1 cellular context compared by ENCODE assay signal in genomic region chr5:180519098-180519497, GRCh38.
TF ChIP-seq lines count a peak whose summit lies in the region.

No MANE protein-coding gene starts in this region.

TF ChIP-seq in K562, 482 proteins besides CTCF, POLR2A, EP300 and RAD21 (continued from another document):
- TF ChIP-seq, protein P1, sequence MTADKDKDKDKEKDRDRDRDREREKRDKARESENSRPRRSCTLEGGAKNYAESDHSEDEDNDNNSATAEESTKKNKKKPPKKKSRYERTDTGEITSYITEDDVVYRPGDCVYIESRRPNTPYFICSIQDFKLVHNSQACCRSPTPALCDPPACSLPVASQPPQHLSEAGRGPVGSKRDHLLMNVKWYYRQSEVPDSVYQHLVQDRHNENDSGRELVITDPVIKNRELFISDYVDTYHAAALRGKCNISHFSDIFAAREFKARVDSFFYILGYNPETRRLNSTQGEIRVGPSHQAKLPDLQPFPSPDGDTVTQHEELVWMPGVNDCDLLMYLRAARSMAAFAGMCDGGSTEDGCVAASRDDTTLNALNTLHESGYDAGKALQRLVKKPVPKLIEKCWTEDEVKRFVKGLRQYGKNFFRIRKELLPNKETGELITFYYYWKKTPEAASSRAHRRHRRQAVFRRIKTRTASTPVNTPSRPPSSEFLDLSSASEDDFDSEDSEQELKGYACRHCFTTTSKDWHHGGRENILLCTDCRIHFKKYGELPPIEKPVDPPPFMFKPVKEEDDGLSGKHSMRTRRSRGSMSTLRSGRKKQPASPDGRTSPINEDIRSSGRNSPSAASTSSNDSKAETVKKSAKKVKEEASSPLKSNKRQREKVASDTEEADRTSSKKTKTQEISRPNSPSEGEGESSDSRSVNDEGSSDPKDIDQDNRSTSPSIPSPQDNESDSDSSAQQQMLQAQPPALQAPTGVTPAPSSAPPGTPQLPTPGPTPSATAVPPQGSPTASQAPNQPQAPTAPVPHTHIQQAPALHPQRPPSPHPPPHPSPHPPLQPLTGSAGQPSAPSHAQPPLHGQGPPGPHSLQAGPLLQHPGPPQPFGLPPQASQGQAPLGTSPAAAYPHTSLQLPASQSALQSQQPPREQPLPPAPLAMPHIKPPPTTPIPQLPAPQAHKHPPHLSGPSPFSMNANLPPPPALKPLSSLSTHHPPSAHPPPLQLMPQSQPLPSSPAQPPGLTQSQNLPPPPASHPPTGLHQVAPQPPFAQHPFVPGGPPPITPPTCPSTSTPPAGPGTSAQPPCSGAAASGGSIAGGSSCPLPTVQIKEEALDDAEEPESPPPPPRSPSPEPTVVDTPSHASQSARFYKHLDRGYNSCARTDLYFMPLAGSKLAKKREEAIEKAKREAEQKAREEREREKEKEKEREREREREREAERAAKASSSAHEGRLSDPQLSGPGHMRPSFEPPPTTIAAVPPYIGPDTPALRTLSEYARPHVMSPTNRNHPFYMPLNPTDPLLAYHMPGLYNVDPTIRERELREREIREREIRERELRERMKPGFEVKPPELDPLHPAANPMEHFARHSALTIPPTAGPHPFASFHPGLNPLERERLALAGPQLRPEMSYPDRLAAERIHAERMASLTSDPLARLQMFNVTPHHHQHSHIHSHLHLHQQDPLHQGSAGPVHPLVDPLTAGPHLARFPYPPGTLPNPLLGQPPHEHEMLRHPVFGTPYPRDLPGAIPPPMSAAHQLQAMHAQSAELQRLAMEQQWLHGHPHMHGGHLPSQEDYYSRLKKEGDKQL (CRISPR knock-in tag; IDR thresholded peaks at IDR 0.05; ENCODE audit: borderline replicate concordance), result no peak
- no peak for TF ChIP-seq KAT7 (CRISPR knock-in tag; IDR thresholded peaks at IDR 0.05; ENCODE audit: borderline replicate concordance)
- no peak for TF ChIP-seq ZNF436 (CRISPR knock-in tag; IDR thresholded peaks at IDR 0.05)
- no peak for TF ChIP-seq NR4A1 (CRISPR knock-in tag; IDR thresholded peaks at IDR 0.05)
- peak; percentile 67; the same call in 1 of the 2 replicates for TF ChIP-seq NR4A1 (tag; IDR thresholded peaks at IDR 0.05)
